Comparison of ENCODE assay signal across 8 cellular contexts in genomic region chr19:18416778-18417249, GRCh38. TPM values are rescaled to one million over a fixed set of nuclear protein-coding genes. Genes with fewer than 3 reads are reported as not detected.
DNase-seq lines count a peak whose midpoint lies in the region; ATAC-seq and TF ChIP-seq lines count a peak whose summit lies in the region.

No MANE protein-coding gene starts in this region.

- TF ChIP-seq CTCF in RWPE2 (IDR thresholded peaks at IDR 0.05; ENCODE audit: poor library complexity, severe bottlenecking), result no peak
- no peak for TF ChIP-seq CTCF in uterus (IDR thresholded peaks at IDR 0.05)

- intact Hi-C loops in head of caudate nucleus (cut with DNase I) (loop anchor here (10.0 kb wide), 2 partner anchors 72 to 212 kb away; partner anchors contain the start of genes PGPEP1 and RAB3A), uterus (cut with DNase I; ENCODE audit: low total_unique reads) (loop anchor here (10.0 kb wide), 1 partner anchor 72 kb away; the partner anchor contains the start of gene PGPEP1)

- H3K27me3 ChIP-seq in RWPE2 (ENCODE audit: insufficient read depth, poor library complexity, severe bottlenecking) (no peaks in the 10 kb centered on the region), adipocyte (replicated peaks; ENCODE audit: control insufficient read depth, insufficient read depth, low read length) (no peaks in the 10 kb centered on the region), uterus (no peaks in the 10 kb centered on the region)

- DNase-seq in COLO829 (ENCODE audit: low spot score) (peak; percentile 84), RWPE2 (ENCODE audit: low spot score) (peak; percentile 79), adipocyte (ENCODE audit: low read depth) (peak; percentile 96), head of caudate nucleus (peak; percentile 66 to 95 (median 88)), nucleus accumbens (lab: John Stamatoyannopoulos, UW) (peak in 53 of 56 donors; percentile 22 to 91 (median 71)), uterus (peak; percentile 93 to 95)

- H3K9me3 ChIP-seq in KOPT-K1 (ENCODE audit: insufficient read depth, low read length, poor library complexity, severe bottlenecking) (no peaks in the 10 kb centered on the region), RWPE2 (ENCODE audit: severe bottlenecking) (no peaks in the 10 kb centered on the region), adipocyte (ENCODE audit: control insufficient read depth, low read length) (no peaks in the 10 kb centered on the region), uterus (no peaks in the 10 kb centered on the region)

- peaks cover 5% of the 10 kb centered on the region for H3K4me1 ChIP-seq in RWPE2 (ENCODE audit: insufficient read depth, poor library complexity, severe bottlenecking)
- H3K4me1 ChIP-seq in adipocyte (ENCODE audit: control insufficient read depth, insufficient read depth, low read length), result peaks cover 49% of the 10 kb centered on the region
- H3K4me1 ChIP-seq in uterus, result peaks cover 0 to 34% of the 10 kb centered on the region in 2 donors

- TF ChIP-seq POLR2A in uterus (IDR thresholded peaks at IDR 0.05), result peak in 1 of 2 donors; percentile 71

- H3K27ac ChIP-seq in KOPT-K1 (ENCODE audit: low read depth, low read length, poor library complexity, severe bottlenecking) (peak overlapping the region; percentile 69), RWPE2 (ENCODE audit: poor library complexity, severe bottlenecking) (peak overlapping the region; percentile 70), uterus (peak overlapping the region; percentile 90 to 93)

- H3K9ac ChIP-seq in adipocyte (ENCODE audit: low read length), result peak overlapping the region; percentile 86

- H3K36me3 ChIP-seq in KOPT-K1 (ENCODE audit: insufficient read depth, low read length), result no peaks in the 10 kb centered on the region
- no peaks in the 10 kb centered on the region for H3K36me3 ChIP-seq in RWPE2 (ENCODE audit: low read depth)
- H3K36me3 ChIP-seq in adipocyte (ENCODE audit: control insufficient read depth, insufficient read depth, low read length, severe bottlenecking), result no peaks in the 10 kb centered on the region
- H3K36me3 ChIP-seq in uterus, result no peaks in the 10 kb centered on the region

- ATAC-seq in RWPE2 (ENCODE audit: low read depth) (peak; percentile 58), HG02885 (IDR thresholded peaks at IDR 0.05; ENCODE audit: poor library complexity, unreplicated experiment) (no peak)

- H3K4me3 ChIP-seq in RWPE2 (ENCODE audit: severe bottlenecking) (peak overlapping the region; percentile 33), adipocyte (ENCODE audit: low read length) (peak overlapping the region; percentile 74), uterus (peak overlapping the region; percentile 36 to 46)

RNA-seq across cellular contexts. Expression of gene SSBP4, which starts 2.4 kb away (rescaled TPM):
- total RNA-seq in uterus, result 100 to 1,000 TPM in 1 of 4 donors, 10 to 100 TPM in 3; 23.6 to 105 (median 54.8) TPM

RNA-seq across cellular contexts. Expression of gene LRRC25, which starts 19.4 kb away (rescaled TPM):
- 1 to 10 TPM in 2 of 4 donors, under 1 TPM in 1, not detected in 1; 0.51 to 2.3 (median 1.9) TPM for total RNA-seq in uterus

RNA-seq across cellular contexts. Expression of gene ISYNA1, which starts 21.1 kb away (rescaled TPM):
- 100 to 1,000 TPM in 2 of 4 donors, 10 to 100 TPM in 2; 56.8 to 152 (median 106) TPM for total RNA-seq in uterus

RNA-seq across cellular contexts. Expression of gene GDF15, which starts 30.9 kb away (rescaled TPM):
- total RNA-seq in uterus, result 10 to 100 TPM in 1 of 4 donors, 1 to 10 TPM in 1, under 1 TPM in 2; 0.41 to 13.1 (median 1.6) TPM
